8 cellular contexts compared by ENCODE assay signal in the genomic region with DNA sequence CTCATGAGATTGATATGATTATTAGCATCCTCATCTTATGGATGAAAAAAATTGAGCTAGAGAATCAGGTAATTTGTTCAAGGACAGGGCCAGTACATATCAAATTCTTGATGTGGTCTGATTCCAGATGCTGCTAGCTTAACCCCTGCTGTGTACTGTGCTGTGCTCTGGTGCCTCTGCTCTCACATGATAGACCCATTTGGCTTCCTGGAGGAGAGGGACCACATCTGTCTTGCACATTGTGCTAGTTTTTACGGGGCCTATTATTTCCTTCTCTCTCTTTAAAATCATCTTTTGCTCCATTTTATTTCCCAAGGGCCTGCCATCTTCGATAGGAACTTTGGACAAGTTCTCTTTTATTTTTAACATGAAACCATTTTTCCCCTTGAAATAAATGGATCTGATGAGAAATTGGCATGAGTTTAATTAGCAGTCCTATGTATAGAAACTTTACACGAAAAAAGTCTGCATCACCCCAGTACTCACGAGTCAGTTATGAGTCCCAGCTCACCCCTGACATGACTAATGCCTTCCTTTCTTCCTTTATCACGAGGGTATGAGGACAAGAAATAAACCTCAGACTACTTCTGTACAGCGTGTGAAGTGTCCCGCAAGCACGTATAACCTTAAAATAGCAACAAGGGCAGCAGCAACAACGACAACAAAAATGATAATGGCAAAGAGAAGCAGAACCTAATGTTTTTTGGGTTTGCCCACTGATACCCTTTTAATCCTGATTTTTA. TPM values are rescaled to one million over a fixed set of nuclear protein-coding genes. Genes with fewer than 3 reads are reported as not detected.
DNase-seq lines count a peak whose midpoint lies in the region; ATAC-seq, FAIRE-seq and TF ChIP-seq lines count a peak whose summit lies in the region.

No MANE protein-coding gene starts in this region.

- H4K20me1 ChIP-seq in PC-3 (ENCODE audit: low read length): no peaks in the 10 kb centered on the region

- H3K4me3 ChIP-seq in PC-3 (ENCODE audit: low read length) (no peak overlapping the region), foreskin fibroblast (ENCODE audit: low read depth in 1 of 2, low read length in 2 of 2) (no peak overlapping the region)

- FAIRE-seq in D721Med (lab: Jason Lieb, UNC): no peak

- no peak overlapping the region for H3K4me2 ChIP-seq in PC-3 (ENCODE audit: low read length)

- ATAC-seq in GM18511 (IDR thresholded peaks at IDR 0.05; ENCODE audit: unreplicated experiment) (peak; percentile 86), HG02610 (IDR thresholded peaks at IDR 0.05; ENCODE audit: unreplicated experiment) (peak; percentile 91), PC-3 (peak; percentile 84), left colon (no peak)

- no peak overlapping the region for H2AFZ ChIP-seq in PC-3 (ENCODE audit: low read length)

- H3K9me3 ChIP-seq in PC-3 (ENCODE audit: low read length): no peaks in the 10 kb centered on the region

- no peaks in the 10 kb centered on the region for H3K9me2 ChIP-seq in PC-3 (replicated peaks; ENCODE audit: low read length)

- TF ChIP-seq CTCF in PC-3 (conservative IDR thresholded peaks at IDR 0.05; ENCODE audit: low read depth, low read length) (no peak), foreskin fibroblast (IDR thresholded peaks at IDR 0.05; ENCODE audit: low read depth, low read length) (no peak), D721Med (IDR thresholded peaks at IDR 0.05; ENCODE audit: insufficient read depth, missing control alignments) (no peak)

- no peaks in the 10 kb centered on the region for H3K27me3 ChIP-seq in PC-3 (ENCODE audit: low read length)

- no TSS peak for BruUV-seq in PC-3 (replicated peaks; lab: Mats Ljungman, UMichigan)

- H3F3A ChIP-seq in PC-3 (ENCODE audit: low read length, unreplicated experiment): no peaks in the 10 kb centered on the region

- intact Hi-C loops in PC-3 (cut with micrococcal nuclease) (no loop called here), left colon (cut with DNase I, micrococcal nuclease) (no loop called here)

- DNase-seq in PC-3 (peak; percentile 39), foreskin fibroblast (peak; percentile 95 to 96), NCI-H1694 (lab: John Stamatoyannopoulos, UW) (no peak), GM19240 (ENCODE audit: insufficient read length, low spot score) (no peak), D721Med (ENCODE audit: insufficient read length, low spot score) (no peak), left colon (no peak)

- no peaks in the 10 kb centered on the region for H3K79me2 ChIP-seq in PC-3 (ENCODE audit: low read length)

- POLR2A ChIA-PET in PC-3 (lab: Charles Lee; ENCODE audit: unreplicated experiment): no interaction called here

- H3K36me3 ChIP-seq in PC-3 (ENCODE audit: low read depth, low read length): no peaks in the 10 kb centered on the region

- peaks cover 11% of the 10 kb centered on the region; the same call in 1 of the 2 replicates for H3K4me1 ChIP-seq in PC-3 (ENCODE audit: insufficient read depth, low read length)

- H3K27ac ChIP-seq in PC-3 (ENCODE audit: low read length): peak overlapping the region; percentile 45

- CTCF ChIA-PET in PC-3 (lab: Charles Lee): interaction anchor here (0.5 kb wide), 1 partner anchor 371 kb away, joined by 3 read pairs; no protein-coding TSS in a partner anchor

- no peak overlapping the region for H3K9ac ChIP-seq in PC-3 (ENCODE audit: low read length)

RNA-seq across cellular contexts. Expression of gene CD109, which starts 26.5 kb away (rescaled TPM):
- total RNA-seq in PC-3 (2014; rRNA removed) (16.8 and 19.1 TPM in 2 replicates), left colon (1 to 10 TPM; 2.2 to 4.3 TPM)

Comparison
In these comparisons a context has a peak if more than half of its experiments do, and no peak if none do; other contexts are left out.
1. DNase-seq: peak in PC-3 (single experiment) and foreskin fibroblast (2 of 2); none in NCI-H1694 (single experiment), GM19240 (single experiment), D721Med (single experiment) and left colon (0 of 2).